ENCODE assay signal across 20 cellular contexts in the genomic region with DNA sequence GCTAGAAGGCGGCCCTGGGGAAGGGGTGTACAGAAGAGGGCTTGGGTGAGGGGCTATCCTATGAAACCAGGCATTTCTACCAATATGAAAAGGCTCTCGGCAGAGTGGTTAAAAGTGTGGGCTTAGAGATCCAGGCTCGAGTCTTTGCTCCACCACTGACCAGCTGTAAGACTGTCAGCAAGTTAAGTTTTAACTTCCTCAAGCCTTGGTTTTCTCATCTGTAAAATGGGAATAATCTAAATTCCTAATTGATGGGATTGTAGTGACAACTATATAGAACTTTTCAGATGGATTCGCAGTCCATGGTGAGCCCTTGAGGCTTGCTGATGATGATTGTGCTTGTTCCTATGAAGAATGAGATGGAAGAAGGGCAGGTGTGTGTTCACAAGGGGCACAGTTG. TPM values are rescaled to one million over a fixed set of nuclear protein-coding genes. Genes with fewer than 3 reads are reported as not detected.
"Had no signal": no experiment of that assay in that cellular context is flagged by ENCODE, and none has a peak within 500 bp of the region (broad histone marks: within the 10 kb centered on the region; RNA-seq: fewer than 3 reads in every experiment).

No MANE protein-coding gene starts in this region.

- H3K36me3 Mint-ChIP-seq: memory B cell; natural killer cell; stimulated activated effector memory CD8-positive, alpha-beta T cell treated with anti-CD3 and anti-CD28 coated beads, Interleukin-12 subunit alpha, Interleukin-12 subunit beta, amount 100 ng/mL, for 72 hours had no signal

- H3K4me1 Mint-ChIP-seq: memory B cell had no signal

- H3K4me3 ChIP-seq: colonic mucosa, lung, pancreas, sigmoid colon, stomach, testis, tibial nerve, upper lobe of right lung, vagina had no signal

- H3K9me3 ChIP-seq: colonic mucosa, pancreas, sigmoid colon, stomach, testis, tibial nerve, upper lobe of right lung, vagina had no signal

- H3K4me1 ChIP-seq: colonic mucosa, pancreas, sigmoid colon, stomach, testis, tibial nerve, upper lobe of right lung had no signal

- H3K27ac Mint-ChIP-seq: dendritic cell treated with granulocyte-macrophage colony-stimulating factor and Interleukin-4, amounts not matched to agents 40 ng/mL and 50 ng/mL, for 4 days; endodermal cell; memory B cell; natural killer cell; stimulated activated effector memory CD8-positive, alpha-beta T cell treated with anti-CD3 and anti-CD28 coated beads, Interleukin-12 subunit alpha, Interleukin-12 subunit beta, amount 100 ng/mL, for 72 hours had no signal

- H3K27ac ChIP-seq: colonic mucosa, pancreas, sigmoid colon, stomach, testis, tibial nerve, upper lobe of right lung had no signal

- H3K4me3 Mint-ChIP-seq: dendritic cell treated with granulocyte-macrophage colony-stimulating factor and Interleukin-4, amounts not matched to agents 40 ng/mL and 50 ng/mL, for 4 days; endodermal cell; memory B cell; stimulated activated effector memory CD8-positive, alpha-beta T cell treated with anti-CD3 and anti-CD28 coated beads, Interleukin-12 subunit alpha, Interleukin-12 subunit beta, amount 100 ng/mL, for 72 hours had no signal

- H3K9me3 Mint-ChIP-seq: dendritic cell treated with granulocyte-macrophage colony-stimulating factor and Interleukin-4, amounts not matched to agents 40 ng/mL and 50 ng/mL, for 4 days; memory B cell; natural killer cell; stimulated activated effector memory CD8-positive, alpha-beta T cell treated with anti-CD3 and anti-CD28 coated beads, Interleukin-12 subunit alpha, Interleukin-12 subunit beta, amount 100 ng/mL, for 72 hours had no signal

- DNase-seq: colonic mucosa; effector CD8-positive, alpha-beta T cell; endodermal cell; head of caudate nucleus; natural killer cell; occipital lobe; pancreas; sigmoid colon; stimulated activated CD4-positive, alpha-beta T cell treated with anti-CD3 and anti-CD28 coated beads, Interleukin-2, amount 100 ng/mL, for 24 hours; stimulated activated CD4-positive, alpha-beta T cell treated with anti-CD3 and anti-CD28 coated beads, Interleukin-4, amount 100 ng/mL, for 24 hours; stimulated activated naive CD4-positive, alpha-beta T cell treated with Interleukin-2 at 50 U/mL for 16 hours; stomach; testis; upper lobe of right lung had no signal

- H3K27me3 ChIP-seq: colonic mucosa, pancreas, testis, tibial nerve, upper lobe of right lung, vagina had no signal

- ATAC-seq: pancreas, upper lobe of right lung had no signal

- H3K36me3 ChIP-seq: colonic mucosa, pancreas, sigmoid colon, stomach, tibial nerve, upper lobe of right lung, vagina had no signal

RNA-seq across cellular contexts. Expression of gene NDRG4, which starts 50.6 kb away (rescaled TPM):
- total RNA-seq: natural killer cell had no signal
